Comparison of ENCODE assay signal across 9 cellular contexts in the genomic region with DNA sequence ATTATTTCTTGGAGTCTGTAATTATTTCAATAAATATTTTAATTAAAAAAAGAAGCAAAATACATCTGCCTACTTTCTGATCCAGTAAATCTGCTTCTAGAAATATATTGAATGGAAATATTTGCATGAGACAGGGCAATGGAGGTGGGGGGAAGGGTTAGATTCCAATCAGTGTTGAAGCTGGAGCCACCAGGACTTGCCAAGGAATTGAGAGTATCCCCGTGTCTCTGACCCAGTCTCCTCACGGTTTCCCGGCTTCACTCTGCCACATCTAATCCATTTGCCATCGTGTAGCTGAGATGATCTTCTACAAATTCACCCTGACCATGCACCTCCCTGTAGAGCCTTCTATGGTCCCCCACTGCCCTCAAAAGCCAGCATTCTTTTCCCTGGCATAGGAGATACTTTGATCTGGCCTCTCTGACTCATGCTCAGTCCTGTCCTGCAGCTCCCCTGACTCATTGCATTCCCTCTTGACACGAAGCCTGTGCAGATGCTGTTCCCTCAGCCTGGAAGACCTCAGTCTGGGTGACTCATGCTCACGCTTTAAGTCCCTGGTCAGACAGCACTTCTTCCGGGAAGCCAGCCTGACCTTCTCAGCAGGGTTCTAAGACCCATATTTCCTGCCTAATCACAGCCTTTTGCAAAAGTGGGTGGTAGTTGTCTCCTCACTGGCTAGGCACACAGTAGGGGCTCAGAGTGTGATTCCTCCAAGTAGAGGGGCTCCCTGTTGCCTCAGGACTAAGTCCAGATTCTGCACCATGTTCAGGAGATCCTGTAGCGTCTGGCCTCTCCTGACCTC. TPM values are rescaled to one million over a fixed set of nuclear protein-coding genes. Genes with fewer than 3 reads are reported as not detected.
A peak's percentile ranks its signal among the peaks of the same experiment; 100 is the strongest.
DNase-seq lines count a peak whose midpoint lies in the region; TF ChIP-seq lines count a peak whose summit lies in the region.
"Had no signal": no experiment of that assay in that cellular context is flagged by ENCODE, and none has a peak within 500 bp of the region (broad histone marks: within the 10 kb centered on the region; RNA-seq: fewer than 3 reads in every experiment).

No MANE protein-coding gene starts in this region.

- peak overlapping the region; percentile 68 for H3K27ac ChIP-seq in mammary epithelial cell (ENCODE audit: insufficient read depth, low read depth, low read length)
- H3K27ac ChIP-seq in mesendoderm (ENCODE audit: low read depth, low read length), result no peak overlapping the region
- no peak overlapping the region for H3K27ac ChIP-seq in stomach
- H3K27ac ChIP-seq: gastrocnemius medialis had no signal

- TF ChIP-seq POLR2A in stomach (IDR thresholded peaks at IDR 0.05), result no peak

- POLR2A ChIA-PET in HEK293T (lab: Yijun Ruan, JAX), result no interaction called here

- intact Hi-C loops in mammary epithelial cell (cut with micrococcal nuclease), result loop anchor here (1.0 to 2.0 kb wide), 2 partner anchors 15 to 21 kb away; no protein-coding TSS in a partner anchor
- intact Hi-C loops in stomach (cut with DNase I; ENCODE audit: low total_unique reads), result no loop called here

- DNase-seq in DMS53 (lab: John Stamatoyannopoulos, UW) (peak; percentile 94), M059J (ENCODE audit: low read depth) (peak; percentile 100), mammary epithelial cell (peak; percentile 98), mesendoderm (peak; percentile 93), DMS153 treated with DMSO at 0.1 percent for 48 hours (lab: John Stamatoyannopoulos, UW; ENCODE audit: unreplicated experiment) (no peak), stomach (no peak), middle frontal gyrus (ENCODE audit: extremely low spot score, low spot score) (no peak), HEK293T (ENCODE audit: extremely low spot score) (no peak)
- DNase-seq: gastrocnemius medialis had no signal

- TF ChIP-seq CTCF in mammary epithelial cell (conservative IDR thresholded peaks at IDR 0.05 in 1 of 2, IDR thresholded peaks at IDR 0.05 in 1 of 2; ENCODE audit: extremely low read depth in 1 of 2, insufficient read depth in 1 of 2, low read depth in 1 of 2, low read length in 2 of 2), result no peak
- TF ChIP-seq CTCF in stomach (IDR thresholded peaks at IDR 0.05), result no peak

- H3K4ac ChIP-seq in mesendoderm (ENCODE audit: low read depth, low read length), result no peak overlapping the region

- CTCF ChIA-PET in mammary epithelial cell (lab: Charles Lee; ENCODE audit: low non-redundant PET) (no interaction called here), HEK293T (lab: Yijun Ruan, JAX) (no interaction called here)

- TF ChIP-seq EP300 in stomach (IDR thresholded peaks at IDR 0.05), result no peak

- H2AK5ac ChIP-seq in mesendoderm (ENCODE audit: low read length), result no peak overlapping the region

- no peak overlapping the region for H2AFZ ChIP-seq in mammary epithelial cell (ENCODE audit: low read depth, low read length)

- no peak overlapping the region for H3K18ac ChIP-seq in mesendoderm (ENCODE audit: low read length)

- 54% methylated on average over 7 of the region's 8 CpGs for WGBS in mammary epithelial cell (ENCODE audit: low coverage, missing lambda C conversion rate)
- WGBS in mesendoderm (ENCODE audit: extremely low coverage, insufficient coverage, low lambda C conversion rate), result no CpG with 5 or more reads among the region's 8 CpGs
- 61 to 72% (median 69%) methylated on average over 8 of the region's 8 CpGs for WGBS in stomach, 5 donors

- no peak overlapping the region for H3K23ac ChIP-seq in mesendoderm (ENCODE audit: low read length)

- H3K4me2 ChIP-seq in mammary epithelial cell (ENCODE audit: insufficient read depth, low read depth, low read length) (peak overlapping the region; percentile 2), mesendoderm (ENCODE audit: low read length) (no peak overlapping the region)

- dilution Hi-C loops in mammary epithelial cell (cut with HindIII; ENCODE audit: low sequenced_read_pairs), result no loop called here

- H3K36me3 ChIP-seq in mammary epithelial cell (ENCODE audit: insufficient read depth, low read length) (no peaks in the 10 kb centered on the region), mesendoderm (ENCODE audit: control insufficient read depth, insufficient read depth, low read length) (no peaks in the 10 kb centered on the region), stomach (no peaks in the 10 kb centered on the region)
- H3K36me3 ChIP-seq: gastrocnemius medialis had no signal

- peaks cover 40% of the 10 kb centered on the region for H3K4me1 ChIP-seq in mammary epithelial cell (ENCODE audit: insufficient read depth, low read length)
- H3K4me1 ChIP-seq in mesendoderm (ENCODE audit: control insufficient read depth, low read depth, low read length), result no peaks in the 10 kb centered on the region
- H3K4me1 ChIP-seq in stomach, result no peaks in the 10 kb centered on the region
- H3K4me1 ChIP-seq: gastrocnemius medialis had no signal

- H4K5ac ChIP-seq in mesendoderm (ENCODE audit: low read length), result no peak overlapping the region

- no peaks in the 10 kb centered on the region for H3K79me2 ChIP-seq in mammary epithelial cell (ENCODE audit: insufficient read depth, low read length)
- H3K79me2 ChIP-seq in mesendoderm (ENCODE audit: control insufficient read depth, insufficient read depth, low read length), result no peaks in the 10 kb centered on the region

- no peak overlapping the region for H2BK15ac ChIP-seq in mesendoderm (replicated peaks; ENCODE audit: low read depth)

- no peaks in the 10 kb centered on the region for H3K79me1 ChIP-seq in mesendoderm (ENCODE audit: low read length)

- H3K9ac ChIP-seq in mammary epithelial cell (ENCODE audit: insufficient read depth, low read length), result no peak overlapping the region
- H3K9ac ChIP-seq in mesendoderm (ENCODE audit: low read length), result no peak overlapping the region

- no TSS peak for BruUV-seq in mammary epithelial cell (replicated peaks; lab: Mats Ljungman, UMichigan)

- H3K9me3 ChIP-seq in mammary epithelial cell (replicated peaks; ENCODE audit: insufficient read depth, low read length) (peaks cover 13% of the 10 kb centered on the region), stomach (peaks cover 0 to 6% (median 4%) of the 10 kb centered on the region in 4 donors)

- H3K27me3 ChIP-seq in mammary epithelial cell (ENCODE audit: insufficient read depth, low read length) (no peaks in the 10 kb centered on the region), mesendoderm (ENCODE audit: insufficient read depth, low read length, poor library complexity) (no peaks in the 10 kb centered on the region), stomach (peaks cover 0 to 17% (median 0%) of the 10 kb centered on the region in 3 donors)
- H3K27me3 ChIP-seq: gastrocnemius medialis had no signal

- H3K56ac ChIP-seq in mesendoderm (ENCODE audit: low read length), result no peak overlapping the region

- in situ Hi-C loops in mammary epithelial cell (cut with MboI; ENCODE audit: low sequenced_read_pairs in 2 of 2), result no loop called here

- H2BK5ac ChIP-seq in mesendoderm (ENCODE audit: low read length), result no peak overlapping the region

- H3K4me3 ChIP-seq in mammary epithelial cell (replicated peaks in 1 of 3; ENCODE audit: insufficient read depth in 1 of 3, low read depth in 2 of 3, low read length in 3 of 3) (no peak overlapping the region), mesendoderm (ENCODE audit: low read length) (no peak overlapping the region), stomach (no peak overlapping the region)
- H3K4me3 ChIP-seq: gastrocnemius medialis had no signal

- no peaks in the 10 kb centered on the region for H4K20me1 ChIP-seq in mammary epithelial cell (ENCODE audit: insufficient read depth, low read length)

- no peak overlapping the region for H4K8ac ChIP-seq in mesendoderm (ENCODE audit: low read depth, low read length)

- no peak overlapping the region for H2BK120ac ChIP-seq in mesendoderm (ENCODE audit: low read depth, low read length)

TF ChIP-seq in HEK293T, 16 proteins besides CTCF, POLR2A, EP300 and RAD21:
- TF ChIP-seq FOXM1 (IDR thresholded peaks at IDR 0.05; ENCODE audit: borderline replicate concordance), result no peak
- no peak for TF ChIP-seq PKNOX1 (IDR thresholded peaks at IDR 0.05)
- TF ChIP-seq NFRKB (IDR thresholded peaks at IDR 0.05), result no peak
- no peak for TF ChIP-seq CTBP1 (IDR thresholded peaks at IDR 0.05; ENCODE audit: borderline replicate concordance)

RNA-seq across cellular contexts. Expression of gene FKBP1A, which starts 23.0 kb away (rescaled TPM):
- 387 and 462 TPM in 2 replicates for total RNA-seq in M059J (2014; rRNA removed; shearing (Covaris generic))
- total RNA-seq in mammary epithelial cell (100 to 1,000 TPM; 139 to 425 TPM), stomach (100 to 1,000 TPM in 2 of 5 donors, 10 to 100 TPM in 3; 33.0 to 280 (median 68.3) TPM)
- polyA plus RNA-seq in mammary epithelial cell (522 TPM), stomach (100 to 1,000 TPM; 135 to 283 (median 195) TPM)
- 1,454 TPM for polyA minus RNA-seq in mammary epithelial cell
- 234 TPM for polyA plus RNA-seq in mesendoderm (2013, experiment 1 of 2)
- 233 TPM for polyA plus RNA-seq in mesendoderm (2013, experiment 2 of 2)

RNA-seq across cellular contexts. Expression of gene NSFL1C, which starts 50.8 kb away (rescaled TPM):
- 69.2 and 85.5 TPM in 2 replicates for total RNA-seq in M059J (2014; rRNA removed; shearing (Covaris generic))
- total RNA-seq in mammary epithelial cell (100 to 1,000 TPM in 1 of 2 donors, 10 to 100 TPM in 1; 46.3 to 105 TPM), stomach (10 to 100 TPM; 13.4 to 83.4 (median 33.4) TPM)
- polyA plus RNA-seq in mammary epithelial cell (29.6 TPM), stomach (10 to 100 TPM; 33.4 to 59.7 (median 50.9) TPM)
- polyA minus RNA-seq in mammary epithelial cell, result 73.3 TPM
- polyA plus RNA-seq in mesendoderm (2013, experiment 1 of 2), result 67.6 TPM
- polyA plus RNA-seq in mesendoderm (2013, experiment 2 of 2), result 66.4 TPM

Comparison
In these comparisons a context has a peak if more than half of its experiments do, and no peak if none do; other contexts are left out.
1. DNase-seq: peak in DMS53 (single experiment), M059J (single experiment), mammary epithelial cell (single experiment) and mesendoderm (single experiment); none in DMS153 treated with DMSO at 0.1 percent for 48 hours (single experiment), stomach (single experiment), middle frontal gyrus (single experiment) and HEK293T (single experiment).